ENCODE assay signal across 15 cellular contexts in the genomic region with DNA sequence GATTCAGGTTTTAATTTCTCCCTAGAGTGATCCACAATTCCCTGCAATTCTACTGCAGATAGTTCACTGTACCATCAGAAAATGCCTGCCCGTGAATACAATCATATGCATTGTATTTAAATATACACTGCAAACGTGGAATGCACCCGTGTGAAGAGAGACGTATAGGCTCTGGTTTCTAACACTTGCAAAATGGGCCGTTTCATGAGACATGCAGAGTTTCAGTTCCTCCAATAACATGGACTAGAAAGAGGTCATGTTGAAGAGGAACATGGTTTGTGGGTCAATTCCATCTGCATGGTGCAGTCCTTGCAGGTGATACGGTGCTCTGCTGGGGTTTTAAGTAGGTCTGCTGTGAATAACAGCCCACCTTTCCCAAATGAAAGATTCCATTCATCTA.
"Had no signal": no experiment of that assay in that cellular context is flagged by ENCODE, and none has a peak within 500 bp of the region (broad histone marks: within the 10 kb centered on the region; RNA-seq: fewer than 3 reads in every experiment).

No MANE protein-coding gene starts in this region.

- H3K27ac ChIP-seq: esophagus muscularis mucosa, heart right ventricle, left ventricle myocardium inferior, neural progenitor cell, prostate gland, right atrium auricular region, tibial nerve, uterus had no signal

- H3K9me3 ChIP-seq: esophagus muscularis mucosa, heart right ventricle, left ventricle myocardium inferior, prostate gland, right atrium auricular region, tibial nerve, uterus had no signal

- DNase-seq: activated CD4-positive, alpha-beta memory T cell treated with anti-CD3 and anti-CD28 coated beads for 36 hours; activated CD4-positive, alpha-beta T cell treated with anti-CD3 and anti-CD28 coated beads for 4 hours; activated T-cell treated with anti-CD3 and anti-CD28 coated beads for 4 hours; effector CD8-positive, alpha-beta T cell; heart right ventricle; immature natural killer cell; left ventricle myocardium inferior; naive thymus-derived CD4-positive, alpha-beta T cell; uterus had no signal

- H3K4me1 ChIP-seq: esophagus muscularis mucosa, heart right ventricle, left ventricle myocardium inferior, prostate gland, right atrium auricular region, tibial nerve, uterus had no signal

- H3K4me2 ChIP-seq: neural progenitor cell had no signal

- ATAC-seq: heart right ventricle; naive thymus-derived CD4-positive, alpha-beta T cell; WTC11 had no signal

- H3K4me3 ChIP-seq: esophagus muscularis mucosa, heart right ventricle, left ventricle myocardium inferior, neural progenitor cell, prostate gland, right atrium auricular region, tibial nerve, uterus had no signal

- H3K36me3 ChIP-seq: esophagus muscularis mucosa, heart right ventricle, left ventricle myocardium inferior, neural progenitor cell, prostate gland, right atrium auricular region, tibial nerve, uterus had no signal

- H3K27me3 ChIP-seq: neural progenitor cell, right atrium auricular region, tibial nerve, uterus had no signal

- H3K9ac ChIP-seq: neural progenitor cell had no signal
